Comparison of ENCODE assay signal across 9 cellular contexts in the genomic region with DNA sequence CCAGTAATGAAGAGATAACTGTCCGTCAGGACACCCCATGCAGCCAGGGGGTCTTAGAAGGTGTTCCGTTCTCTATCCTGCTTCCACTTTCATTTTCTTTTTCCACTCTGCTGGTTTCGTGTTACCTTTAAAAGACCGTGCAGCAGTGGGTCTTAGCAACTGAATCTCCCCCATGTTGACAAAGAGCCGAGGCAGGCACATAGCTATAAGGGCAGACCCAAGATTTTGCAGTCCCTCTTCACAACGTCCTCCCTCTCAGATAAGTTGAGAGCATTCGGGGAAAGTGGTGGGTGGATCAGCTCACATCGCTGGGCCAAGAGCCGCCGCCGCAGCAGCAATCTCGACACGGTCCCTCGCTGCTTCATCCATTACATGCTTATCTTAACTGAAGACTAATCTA.
DNase-seq lines count a peak whose midpoint lies in the region; ATAC-seq and TF ChIP-seq lines count a peak whose summit lies in the region.
"Had no signal": no experiment of that assay in that cellular context is flagged by ENCODE, and none has a peak within 500 bp of the region (broad histone marks: within the 10 kb centered on the region; RNA-seq: fewer than 3 reads in every experiment).

No MANE protein-coding gene starts in this region.

- ATAC-seq in lower lobe of right lung, result peak; percentile 58 to 86
- ATAC-seq in SK-N-SH treated with all-trans-retinoic acid at 6 μM for 48 hours, result no peak
- ATAC-seq: GM12878 had no signal

- peaks cover 4% of the 10 kb centered on the region for H3K9me3 Mint-ChIP-seq in type B pancreatic cell

- peak overlapping the region; percentile 29 for H3K9ac ChIP-seq in HUES6 (ENCODE audit: low read length)

- peak; percentile 54 to 57 for DNase-seq in cardiac fibroblast (ENCODE audit: low read depth in 2 of 2)
- no peak for DNase-seq in lower lobe of right lung
- no peak for DNase-seq in type B pancreatic cell (ENCODE audit: extremely low spot score, unreplicated experiment)
- no peak for DNase-seq in NCI-H128 (lab: John Stamatoyannopoulos, UW; ENCODE audit: unreplicated experiment)
- no peak for DNase-seq in amniotic stem cell (lab: John Stamatoyannopoulos, UW)

- H3K4me3 Mint-ChIP-seq in type B pancreatic cell, result peak overlapping the region; percentile 87

- H3K4me1 ChIP-seq in ACC112 (ENCODE audit: control insufficient read depth, insufficient read depth, low read length, unreplicated experiment) (peaks cover 4% of the 10 kb centered on the region), HUES6 (ENCODE audit: control insufficient read depth, insufficient read depth, low read length) (peaks cover 31% of the 10 kb centered on the region), lower lobe of right lung (peaks cover 12% of the 10 kb centered on the region)

- H3K27me3 Mint-ChIP-seq in type B pancreatic cell, result no peaks in the 10 kb centered on the region

- H3K4me1 Mint-ChIP-seq in type B pancreatic cell (ENCODE audit: unreplicated experiment), result peaks cover 40% of the 10 kb centered on the region

- H3K4me3 ChIP-seq in ACC112 (ENCODE audit: low read depth, low read length) (peak overlapping the region; percentile 86), HUES6 (ENCODE audit: low read depth, low read length) (0 out of 2 replicates have a peak overlapping the region, but pooled peaks have one; percentile 26), cardiac fibroblast (replicated peaks in 1 of 2; ENCODE audit: low read depth in 2 of 2, low read length in 2 of 2) (peak overlapping the region; percentile 26 to 55), lower lobe of right lung (peak overlapping the region; percentile 53)
- H3K4me3 ChIP-seq: GM12878 had no signal

- H2AFZ ChIP-seq in ACC112 (ENCODE audit: low read length, unreplicated experiment), result peak overlapping the region; percentile 98

- H3K9me3 ChIP-seq in HUES6 (ENCODE audit: control insufficient read depth, insufficient read depth, low read depth, low read length) (peaks cover 4% of the 10 kb centered on the region; the same call in 1 of the 2 replicates), lower lobe of right lung (no peaks in the 10 kb centered on the region)

- intact Hi-C loops in lower lobe of right lung (cut with DNase I), result no loop called here

- peak overlapping the region; percentile 55 for H3K27ac Mint-ChIP-seq in type B pancreatic cell

- H3K27ac ChIP-seq in ACC112 (ENCODE audit: low read depth, low read length) (peak overlapping the region; percentile 23), HUES6 (ENCODE audit: low read depth, low read length) (no peak overlapping the region), lower lobe of right lung (peak overlapping the region; percentile 64)

- H3K27me3 ChIP-seq in ACC112 (ENCODE audit: insufficient read depth, low read length) (no peaks in the 10 kb centered on the region), HUES6 (ENCODE audit: control insufficient read depth, insufficient read depth, low read length) (peaks cover 4% of the 10 kb centered on the region; the same call in 1 of the 2 replicates), lower lobe of right lung (ENCODE audit: low read depth) (no peaks in the 10 kb centered on the region)

- H3K79me2 ChIP-seq in ACC112 (ENCODE audit: control insufficient read depth, insufficient read depth, low read length, unreplicated experiment), result no peaks in the 10 kb centered on the region

- H3K36me3 Mint-ChIP-seq in type B pancreatic cell, result no peaks in the 10 kb centered on the region

- no peak for TF ChIP-seq CTCF in cardiac fibroblast (IDR thresholded peaks at IDR 0.05; ENCODE audit: low read depth, low read length)
- no peak for TF ChIP-seq CTCF in lower lobe of right lung (IDR thresholded peaks at IDR 0.05)
- no peak for TF ChIP-seq CTCF in type B pancreatic cell (conservative IDR thresholded peaks at IDR 0.05)

- H3K36me3 ChIP-seq in ACC112 (ENCODE audit: insufficient read depth, low read length) (no peaks in the 10 kb centered on the region), HUES6 (ENCODE audit: control insufficient read depth, insufficient read depth, low read length) (no peaks in the 10 kb centered on the region), lower lobe of right lung (no peaks in the 10 kb centered on the region)

TF ChIP-seq in SK-N-SH treated with all-trans-retinoic acid at 6 μM for 48 hours, 23 proteins besides CTCF, POLR2A, EP300 and RAD21:
- no peak for TF ChIP-seq ARNTL (CRISPR knock-in tag; IDR thresholded peaks at IDR 0.05; ENCODE audit: borderline replicate concordance, low read depth)
- TF ChIP-seq, protein P1, sequence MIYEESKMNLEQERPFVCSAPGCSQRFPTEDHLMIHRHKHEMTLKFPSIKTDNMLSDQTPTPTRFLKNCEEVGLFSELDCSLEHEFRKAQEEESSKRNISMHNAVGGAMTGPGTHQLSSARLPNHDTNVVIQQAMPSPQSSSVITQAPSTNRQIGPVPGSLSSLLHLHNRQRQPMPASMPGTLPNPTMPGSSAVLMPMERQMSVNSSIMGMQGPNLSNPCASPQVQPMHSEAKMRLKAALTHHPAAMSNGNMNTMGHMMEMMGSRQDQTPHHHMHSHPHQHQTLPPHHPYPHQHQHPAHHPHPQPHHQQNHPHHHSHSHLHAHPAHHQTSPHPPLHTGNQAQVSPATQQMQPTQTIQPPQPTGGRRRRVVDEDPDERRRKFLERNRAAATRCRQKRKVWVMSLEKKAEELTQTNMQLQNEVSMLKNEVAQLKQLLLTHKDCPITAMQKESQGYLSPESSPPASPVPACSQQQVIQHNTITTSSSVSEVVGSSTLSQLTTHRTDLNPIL (CRISPR knock-in tag; IDR thresholded peaks at IDR 0.05; ENCODE audit: low read depth), result no peak
- TF ChIP-seq ZFP30 (CRISPR knock-in tag; IDR thresholded peaks at IDR 0.05), result no peak
- TF ChIP-seq GLIS3 (CRISPR knock-in tag; IDR thresholded peaks at IDR 0.05), result no peak
- TF ChIP-seq, protein P2, sequence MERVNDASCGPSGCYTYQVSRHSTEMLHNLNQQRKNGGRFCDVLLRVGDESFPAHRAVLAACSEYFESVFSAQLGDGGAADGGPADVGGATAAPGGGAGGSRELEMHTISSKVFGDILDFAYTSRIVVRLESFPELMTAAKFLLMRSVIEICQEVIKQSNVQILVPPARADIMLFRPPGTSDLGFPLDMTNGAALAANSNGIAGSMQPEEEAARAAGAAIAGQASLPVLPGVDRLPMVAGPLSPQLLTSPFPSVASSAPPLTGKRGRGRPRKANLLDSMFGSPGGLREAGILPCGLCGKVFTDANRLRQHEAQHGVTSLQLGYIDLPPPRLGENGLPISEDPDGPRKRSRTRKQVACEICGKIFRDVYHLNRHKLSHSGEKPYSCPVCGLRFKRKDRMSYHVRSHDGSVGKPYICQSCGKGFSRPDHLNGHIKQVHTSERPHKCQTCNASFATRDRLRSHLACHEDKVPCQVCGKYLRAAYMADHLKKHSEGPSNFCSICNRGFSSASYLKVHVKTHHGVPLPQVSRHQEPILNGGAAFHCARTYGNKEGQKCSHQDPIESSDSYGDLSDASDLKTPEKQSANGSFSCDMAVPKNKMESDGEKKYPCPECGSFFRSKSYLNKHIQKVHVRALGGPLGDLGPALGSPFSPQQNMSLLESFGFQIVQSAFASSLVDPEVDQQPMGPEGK (CRISPR knock-in tag; IDR thresholded peaks at IDR 0.05; ENCODE audit: borderline replicate concordance), result no peak
- TF ChIP-seq ZNF70 (CRISPR knock-in tag; IDR thresholded peaks at IDR 0.05), result no peak
- TF ChIP-seq ISL1 (CRISPR knock-in tag; IDR thresholded peaks at IDR 0.05), result no peak

Comparison
In these comparisons a context has a peak if more than half of its experiments do, and no peak if none do; other contexts are left out.
1. H3K4me3 ChIP-seq: peak in every context shown above with its lines; median percentile 86 in ACC112; 53 in lower lobe of right lung; 40 in cardiac fibroblast; 26 in HUES6.
2. DNase-seq: peak in cardiac fibroblast (2 of 2); none in lower lobe of right lung (single experiment), type B pancreatic cell (single experiment), NCI-H128 (single experiment) and amniotic stem cell (single experiment).